Comparison of ENCODE assay signal across 1 cellular context in the genomic region with DNA sequence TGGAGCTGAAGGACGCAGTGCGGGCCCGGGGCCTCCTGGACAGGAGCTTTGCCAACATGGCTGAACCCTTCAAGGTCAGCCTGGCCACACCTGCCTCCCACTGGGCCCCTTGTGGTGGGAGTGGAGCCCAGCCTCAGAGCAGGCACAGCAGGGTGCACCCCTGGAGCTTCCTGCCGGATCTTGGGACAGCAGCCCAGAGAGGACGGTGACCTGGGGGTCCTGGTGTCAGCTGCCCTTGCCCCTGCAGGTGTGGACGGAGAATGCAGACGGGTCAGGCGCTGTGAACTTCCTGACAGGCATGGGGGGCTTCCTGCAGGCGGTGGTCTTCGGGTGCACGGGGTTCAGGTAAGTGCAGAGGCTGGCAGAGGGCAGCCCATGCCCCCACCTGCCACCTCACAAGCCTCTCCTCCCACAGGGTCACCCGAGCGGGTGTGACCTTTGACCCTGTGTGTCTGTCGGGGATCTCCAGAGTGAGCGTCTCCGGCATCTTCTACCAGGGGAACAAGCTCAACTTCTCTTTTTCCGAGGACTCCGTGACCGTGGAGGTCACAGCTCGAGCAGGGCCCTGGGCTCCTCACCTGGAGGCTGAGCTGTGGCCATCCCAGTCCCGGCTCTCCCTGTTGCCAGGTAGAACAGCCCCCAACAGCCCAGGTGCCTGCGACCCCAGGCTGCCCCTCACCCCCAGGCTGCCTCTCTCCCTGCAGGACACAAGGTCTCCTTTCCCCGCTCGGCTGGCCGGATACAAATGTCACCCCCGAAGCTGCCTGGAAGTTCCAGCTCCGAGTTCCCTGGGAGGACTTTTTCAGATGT.
TF ChIP-seq lines count a peak whose summit lies in the region.

No MANE protein-coding gene starts in this region.

TF ChIP-seq in HepG2, 621 proteins besides CTCF, POLR2A, EP300 and RAD21:
- TF ChIP-seq NR2C2 (CRISPR knock-in tag; IDR thresholded peaks at IDR 0.05; ENCODE audit: borderline replicate concordance) (0 out of 2 replicates have a peak, but pooled peaks have one; percentile 18), ZBTB42 (CRISPR knock-in tag; IDR thresholded peaks at IDR 0.05) (no peak)
